In the genomic region with DNA sequence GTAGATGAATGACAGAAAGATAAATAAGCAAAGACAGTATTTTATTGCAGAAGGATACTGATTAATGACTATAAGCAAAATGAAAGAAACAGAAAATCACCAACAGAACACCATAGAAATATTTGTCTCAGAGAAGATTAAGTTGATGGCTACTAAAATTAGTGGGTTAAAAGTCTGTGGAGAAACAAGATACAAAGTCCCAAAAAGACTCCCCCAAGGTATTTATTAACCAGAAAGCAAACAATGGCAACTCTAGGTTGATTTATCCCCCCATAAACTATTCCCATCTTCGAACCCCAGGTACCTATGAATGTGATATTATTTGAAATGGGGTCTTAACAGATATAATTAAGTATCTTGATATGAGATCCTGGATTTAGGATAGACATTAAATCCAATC, we compare ENCODE assay signal across 38 cellular contexts.
"Had no signal": no experiment of that assay in that cellular context is flagged by ENCODE, and none has a peak within 500 bp of the region (broad histone marks: within the 10 kb centered on the region; RNA-seq: fewer than 3 reads in every experiment).

No MANE protein-coding gene starts in this region.

- H3K4me1 Mint-ChIP-seq: activated B cell treated with CpG ODN at 0.5 μM for 24 hours; activated CD4-positive, alpha-beta T cell treated with anti-CD3 and anti-CD28 coated beads, Interleukin-2, amount 10 ng/mL, durations not matched to agents 24 days and 14 days; activated naive CD4-positive, alpha-beta T cell treated with anti-CD3 and anti-CD28 coated beads, Interleukin-2, amount 10 ng/mL, durations not matched to agents 7 days and 5 days; activated naive CD4-positive, alpha-beta T cell treated with anti-CD3 and anti-CD28 coated beads, Interleukin-2, amount 50 U/mL, for 24 hours; activated naive CD8-positive, alpha-beta T cell treated with anti-CD3 and anti-CD28 coated beads, Interleukin-2, amount 10 ng/mL, durations not matched to agents 7 days and 5 days; activated naive CD8-positive, alpha-beta T cell treated with anti-CD3 and anti-CD28 coated beads, Interleukin-2, amount 50 U/mL, for 24 hours; brain; central memory CD8-positive, alpha-beta T cell had no signal

- H3K36me3 ChIP-seq: ascending aorta, cardiac muscle cell had no signal

- H3K27me3 Mint-ChIP-seq: activated B cell treated with CpG ODN at 0.5 μM for 24 hours; activated CD4-positive, alpha-beta memory T cell treated with anti-CD3 and anti-CD28 coated beads for 36 hours; activated CD4-positive, alpha-beta T cell treated with anti-CD3 and anti-CD28 coated beads, Interleukin-2, amount 10 ng/mL, durations not matched to agents 24 days and 14 days; activated CD8-positive, alpha-beta T cell treated with anti-CD3 and anti-CD28 coated beads for 36 hours; activated naive CD4-positive, alpha-beta T cell treated with anti-CD3 and anti-CD28 coated beads, Interleukin-2, amount 10 ng/mL, durations not matched to agents 7 days and 5 days; activated naive CD4-positive, alpha-beta T cell treated with anti-CD3 and anti-CD28 coated beads, Interleukin-2, amount 50 U/mL, for 24 hours; activated naive CD8-positive, alpha-beta T cell; activated naive CD8-positive, alpha-beta T cell treated with anti-CD3 and anti-CD28 coated beads, Interleukin-2, amount 10 ng/mL, durations not matched to agents 7 days and 5 days; activated naive CD8-positive, alpha-beta T cell treated with anti-CD3 and anti-CD28 coated beads, Interleukin-2, amount 50 U/mL, for 24 hours; brain; central memory CD8-positive, alpha-beta T cell had no signal

- H3K27ac Mint-ChIP-seq: activated B cell treated with CpG ODN at 0.5 μM for 24 hours; activated CD4-positive, alpha-beta memory T cell treated with anti-CD3 and anti-CD28 coated beads for 36 hours; activated CD4-positive, alpha-beta T cell treated with anti-CD3 and anti-CD28 coated beads, Interleukin-2, amount 10 ng/mL, durations not matched to agents 24 days and 14 days; activated CD8-positive, alpha-beta T cell treated with anti-CD3 and anti-CD28 coated beads for 36 hours; activated naive CD4-positive, alpha-beta T cell treated with anti-CD3 and anti-CD28 coated beads, Interleukin-2, amount 10 ng/mL, durations not matched to agents 7 days and 5 days; activated naive CD4-positive, alpha-beta T cell treated with anti-CD3 and anti-CD28 coated beads, Interleukin-2, amount 50 U/mL, for 24 hours; activated naive CD8-positive, alpha-beta T cell; activated naive CD8-positive, alpha-beta T cell treated with anti-CD3 and anti-CD28 coated beads, Interleukin-2, amount 10 ng/mL, durations not matched to agents 7 days and 5 days; activated naive CD8-positive, alpha-beta T cell treated with anti-CD3 and anti-CD28 coated beads, Interleukin-2, amount 50 U/mL, for 24 hours; activated T-cell treated with anti-CD3 and anti-CD28 coated beads, Interleukin-2, amount 50 U/mL, for 72 hours; activated T-helper 2 cell treated with anti-CD3 and anti-CD28 coated beads, Interferon-gamma antibody, Interleukin-2, Interleukin-4, amounts not matched to agents 10 μg/mL and 5 μg/mL and 100 μg/mL, durations not matched to agents 14 hours and 24 hours and 36 hours; brain; T-helper 1 cell treated with Interleukin-12 subunit alpha and Interleukin-12 subunit beta and Interleukin-4 antibody, amounts not matched to agents 30 μg/mL and 1 μg/mL, for 36 hours; T-helper 2 cell treated with Interferon-gamma antibody and Interleukin-4, amounts not matched to agents 5 μg/mL and 100 μg/mL, for 36 hours had no signal

- ATAC-seq: activated CD8-positive, alpha-beta T cell treated with anti-CD3 and anti-CD28 coated beads for 36 hours; activated naive CD8-positive, alpha-beta T cell treated with anti-CD3 and anti-CD28 coated beads, Interleukin-2, amount 50 U/mL, for 24 hours; activated T-cell treated with anti-CD3 and anti-CD28 coated beads, Interleukin-2, amount 50 U/mL, for 4 hours; activated T-cell treated with anti-CD3 and anti-CD28 coated beads, Interleukin-2, amount 50 U/mL, for 72 hours had no signal

- H3K4me1 ChIP-seq: ascending aorta had no signal

- H3K36me3 Mint-ChIP-seq: activated CD4-positive, alpha-beta memory T cell treated with anti-CD3 and anti-CD28 coated beads for 36 hours; activated naive CD4-positive, alpha-beta T cell treated with anti-CD3 and anti-CD28 coated beads, Interleukin-2, amount 10 ng/mL, durations not matched to agents 7 days and 5 days; activated naive CD4-positive, alpha-beta T cell treated with anti-CD3 and anti-CD28 coated beads, Interleukin-2, amount 50 U/mL, for 24 hours; activated naive CD8-positive, alpha-beta T cell; activated naive CD8-positive, alpha-beta T cell treated with anti-CD3 and anti-CD28 coated beads, Interleukin-2, amount 10 ng/mL, durations not matched to agents 7 days and 5 days; brain had no signal

- FAIRE-seq: bronchial epithelial cell, TTC549 had no signal

- H3K9me3 ChIP-seq: ascending aorta had no signal

- H3K27ac ChIP-seq: ascending aorta, cardiac muscle cell, VCaP had no signal

- H3K9me3 Mint-ChIP-seq: activated CD4-positive, alpha-beta memory T cell treated with anti-CD3 and anti-CD28 coated beads for 36 hours; activated CD4-positive, alpha-beta T cell treated with anti-CD3 and anti-CD28 coated beads, Interleukin-2, amount 10 ng/mL, durations not matched to agents 24 days and 14 days; activated naive CD4-positive, alpha-beta T cell treated with anti-CD3 and anti-CD28 coated beads, Interleukin-2, amount 50 U/mL, for 24 hours; central memory CD8-positive, alpha-beta T cell; T-helper 1 cell treated with Interleukin-12 subunit alpha and Interleukin-12 subunit beta and Interleukin-4 antibody, amounts not matched to agents 30 μg/mL and 1 μg/mL, for 36 hours had no signal

- H3K27me3 ChIP-seq: ascending aorta, cardiac muscle cell had no signal

- DNase-seq: activated B cell treated with CpG ODN at 0.5 μM for 24 hours; activated CD4-positive, alpha-beta memory T cell treated with anti-CD3 and anti-CD28 coated beads for 36 hours; activated CD4-positive, alpha-beta T cell treated with anti-CD3 and anti-CD28 coated beads for 4 hours; activated CD4-positive, alpha-beta T cell treated with anti-CD3 and anti-CD28 coated beads, Interleukin-2, amount 10 ng/mL, durations not matched to agents 24 days and 14 days; activated CD4-positive, alpha-beta T cell treated with anti-CD3 and anti-CD28 coated beads, Interleukin-2, amount 50 U/mL, for 1 hour; activated CD4-positive, alpha-beta T cell treated with anti-CD3 and anti-CD28 coated beads, Interleukin-2, amount 50 U/mL, for 4 hours; activated CD4-positive, CD25-positive, alpha-beta regulatory T cell treated with anti-CD3 and anti-CD28 coated beads, Interleukin-2, amount 50 U/mL, for 72 hours; activated CD8-positive, alpha-beta memory T cell treated with anti-CD3 and anti-CD28 coated beads, Interleukin-2, amount 50 U/mL, for 4 hours; activated CD8-positive, alpha-beta T cell treated with anti-CD3 and anti-CD28 coated beads for 36 hours; activated effector memory CD4-positive, alpha-beta T cell treated with Interleukin-2 at 50 U/mL for 16 hours; activated gamma-delta T cell; activated naive CD4-positive, alpha-beta T cell treated with anti-CD3 and anti-CD28 coated beads, Interleukin-2, amount 10 ng/mL, durations not matched to agents 7 days and 5 days; activated naive CD4-positive, alpha-beta T cell treated with Interleukin-2 at 50 U/mL for 16 hours; activated naive CD8-positive, alpha-beta T cell treated with anti-CD3 and anti-CD28 coated beads, Interleukin-2, amount 10 ng/mL, durations not matched to agents 7 days and 5 days; activated naive CD8-positive, alpha-beta T cell treated with anti-CD3 and anti-CD28 coated beads, Interleukin-2, amount 50 U/mL, for 24 hours; activated T-cell treated with anti-CD3 and anti-CD28 coated beads for 4 hours; activated T-cell treated with anti-CD3 and anti-CD28 coated beads, Interleukin-2, amount 50 U/mL, for 1 hour; activated T-cell treated with anti-CD3 and anti-CD28 coated beads, Interleukin-2, amount 50 U/mL, for 4 hours; activated T-cell treated with anti-CD3 and anti-CD28 coated beads, Interleukin-2, amount 50 U/mL, for 72 hours; amygdala; anterior cingulate cortex; caudate nucleus; cerebellar nuclear complex; T-helper 1 cell; T-helper 2 cell; T-helper 9 cell had no signal

- H3K4me3 Mint-ChIP-seq: activated B cell treated with CpG ODN at 0.5 μM for 24 hours; activated CD4-positive, alpha-beta memory T cell treated with anti-CD3 and anti-CD28 coated beads for 36 hours; activated CD4-positive, alpha-beta T cell treated with anti-CD3 and anti-CD28 coated beads, Interleukin-2, amount 10 ng/mL, durations not matched to agents 24 days and 14 days; activated CD8-positive, alpha-beta T cell treated with anti-CD3 and anti-CD28 coated beads for 36 hours; activated naive CD4-positive, alpha-beta T cell treated with anti-CD3 and anti-CD28 coated beads, Interleukin-2, amount 10 ng/mL, durations not matched to agents 7 days and 5 days; activated naive CD4-positive, alpha-beta T cell treated with anti-CD3 and anti-CD28 coated beads, Interleukin-2, amount 50 U/mL, for 24 hours; activated naive CD8-positive, alpha-beta T cell; activated naive CD8-positive, alpha-beta T cell treated with anti-CD3 and anti-CD28 coated beads, Interleukin-2, amount 10 ng/mL, durations not matched to agents 7 days and 5 days; activated naive CD8-positive, alpha-beta T cell treated with anti-CD3 and anti-CD28 coated beads, Interleukin-2, amount 50 U/mL, for 24 hours; activated T-cell treated with anti-CD3 and anti-CD28 coated beads, Interleukin-2, amount 50 U/mL, for 4 hours; activated T-cell treated with anti-CD3 and anti-CD28 coated beads, Interleukin-2, amount 50 U/mL, for 72 hours; brain; central memory CD8-positive, alpha-beta T cell; T-helper 1 cell treated with Interleukin-12 subunit alpha and Interleukin-12 subunit beta and Interleukin-4 antibody, amounts not matched to agents 30 μg/mL and 1 μg/mL, for 36 hours; T-helper 2 cell treated with Interferon-gamma antibody and Interleukin-4, amounts not matched to agents 5 μg/mL and 100 μg/mL, for 36 hours had no signal

- H3K4me3 ChIP-seq: ascending aorta, cardiac muscle cell had no signal
